Comparison of ENCODE assay signal across 28 cellular contexts in genomic region chr4:178142724-178143123, GRCh38.
"Had no signal": no experiment of that assay in that cellular context is flagged by ENCODE, and none has a peak within 500 bp of the region (broad histone marks: within the 10 kb centered on the region; RNA-seq: fewer than 3 reads in every experiment).

No MANE protein-coding gene starts in this region.

- H3K27me3 ChIP-seq: colonic mucosa, Peyer's patch had no signal

- H3K9me3 ChIP-seq: colonic mucosa, Peyer's patch had no signal

- H3K4me1 ChIP-seq: colonic mucosa, Peyer's patch had no signal

- H3K27ac Mint-ChIP-seq: activated CD8-positive, alpha-beta T cell treated with anti-CD3 and anti-CD28 coated beads, Interleukin-2, amount 10 ng/mL, durations not matched to agents 7 days and 5 days; activated naive CD4-positive, alpha-beta T cell treated with anti-CD3 and anti-CD28 coated beads, Interleukin-2, amount 50 U/mL, for 24 hours; activated naive CD8-positive, alpha-beta T cell treated with anti-CD3 and anti-CD28 coated beads, Interleukin-2, amount 50 U/mL, for 24 hours; brain; IgD-negative memory B cell; T-helper 17 cell; WTC11 had no signal

- ATAC-seq: activated CD8-positive, alpha-beta T cell treated with anti-CD3 and anti-CD28 coated beads, Interleukin-2, amount 10 ng/mL, durations not matched to agents 7 days and 5 days; activated naive CD8-positive, alpha-beta T cell treated with anti-CD3 and anti-CD28 coated beads, Interleukin-2, amount 50 U/mL, for 24 hours; T-helper 17 cell; WTC11 had no signal

- H3K36me3 Mint-ChIP-seq: activated naive CD4-positive, alpha-beta T cell treated with anti-CD3 and anti-CD28 coated beads, Interleukin-2, amount 50 U/mL, for 24 hours; brain; IgD-negative memory B cell had no signal

- H3K36me3 ChIP-seq: colonic mucosa, Peyer's patch had no signal

- H3K27ac ChIP-seq: colonic mucosa, Peyer's patch had no signal

- H3K9me3 Mint-ChIP-seq: brain had no signal

- FAIRE-seq: astrocyte had no signal

- DNase-seq: activated CD4-positive, alpha-beta T cell treated with anti-CD3 and anti-CD28 coated beads for 48 hours; activated CD4-positive, alpha-beta T cell treated with anti-CD3 and anti-CD28 coated beads, Interleukin-2, amount 50 U/mL, for 4 hours; activated CD4-positive, CD25-positive, alpha-beta regulatory T cell treated with anti-CD3 and anti-CD28 coated beads, Interleukin-2, amount 50 U/mL, for 72 hours; activated CD8-positive, alpha-beta memory T cell treated with anti-CD3 and anti-CD28 coated beads, Interleukin-2, amount 50 U/mL, for 48 hours; activated CD8-positive, alpha-beta T cell treated with anti-CD3 and anti-CD28 coated beads, Interleukin-2, amount 10 ng/mL, durations not matched to agents 7 days and 5 days; activated effector memory CD4-positive, alpha-beta T cell treated with Interleukin-2 at 50 U/mL for 16 hours; activated naive CD4-positive, alpha-beta T cell; activated naive CD8-positive, alpha-beta T cell treated with anti-CD3 and anti-CD28 coated beads, Interleukin-2, amount 50 U/mL, for 24 hours; activated T-cell treated with anti-CD3 and anti-CD28 coated beads, Interleukin-2, amount 50 U/mL, for 1 hour; amniotic stem cell; colonic mucosa; NCI-H1105; NCI-H1436; NCI-H1694 treated with DMSO at 0.1 percent for 48 hours; NCI-H2081; NCI-H2227 treated with DMSO at 0.1 percent for 48 hours; NCI-H446 treated with DMSO at 0.1 percent for 48 hours; NCI-H526; NCI-H82; Peyer's patch; SIG-M5; T-helper 17 cell; T-helper 9 cell had no signal

- H3K4me3 ChIP-seq: colonic mucosa, Peyer's patch had no signal
